ENCODE assay signal across 1 cellular context in the genomic region with DNA sequence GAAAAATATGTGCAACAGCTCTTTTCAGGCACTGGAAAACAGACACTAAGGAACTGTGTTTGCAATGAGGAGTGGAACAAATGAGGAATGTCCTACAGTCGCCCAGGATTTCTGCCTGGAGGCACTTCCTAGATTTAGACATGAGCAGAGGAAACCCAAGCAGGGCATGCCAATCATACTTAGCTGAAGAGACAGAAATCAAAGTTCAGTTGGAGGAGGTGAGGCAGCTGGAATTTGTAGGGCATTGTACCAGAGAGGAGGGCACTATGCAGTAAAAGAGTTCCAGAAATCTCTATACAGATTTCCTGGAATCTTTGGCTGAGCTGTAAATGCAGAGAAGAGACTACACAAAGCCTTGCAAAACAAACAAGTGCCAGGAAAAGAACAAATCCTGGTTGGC.
TF ChIP-seq lines count a peak whose summit lies in the region.

No MANE protein-coding gene starts in this region.

TF ChIP-seq in HepG2, 621 proteins besides CTCF, POLR2A, EP300 and RAD21 (continued from another document):
- TF ChIP-seq, protein P1, sequence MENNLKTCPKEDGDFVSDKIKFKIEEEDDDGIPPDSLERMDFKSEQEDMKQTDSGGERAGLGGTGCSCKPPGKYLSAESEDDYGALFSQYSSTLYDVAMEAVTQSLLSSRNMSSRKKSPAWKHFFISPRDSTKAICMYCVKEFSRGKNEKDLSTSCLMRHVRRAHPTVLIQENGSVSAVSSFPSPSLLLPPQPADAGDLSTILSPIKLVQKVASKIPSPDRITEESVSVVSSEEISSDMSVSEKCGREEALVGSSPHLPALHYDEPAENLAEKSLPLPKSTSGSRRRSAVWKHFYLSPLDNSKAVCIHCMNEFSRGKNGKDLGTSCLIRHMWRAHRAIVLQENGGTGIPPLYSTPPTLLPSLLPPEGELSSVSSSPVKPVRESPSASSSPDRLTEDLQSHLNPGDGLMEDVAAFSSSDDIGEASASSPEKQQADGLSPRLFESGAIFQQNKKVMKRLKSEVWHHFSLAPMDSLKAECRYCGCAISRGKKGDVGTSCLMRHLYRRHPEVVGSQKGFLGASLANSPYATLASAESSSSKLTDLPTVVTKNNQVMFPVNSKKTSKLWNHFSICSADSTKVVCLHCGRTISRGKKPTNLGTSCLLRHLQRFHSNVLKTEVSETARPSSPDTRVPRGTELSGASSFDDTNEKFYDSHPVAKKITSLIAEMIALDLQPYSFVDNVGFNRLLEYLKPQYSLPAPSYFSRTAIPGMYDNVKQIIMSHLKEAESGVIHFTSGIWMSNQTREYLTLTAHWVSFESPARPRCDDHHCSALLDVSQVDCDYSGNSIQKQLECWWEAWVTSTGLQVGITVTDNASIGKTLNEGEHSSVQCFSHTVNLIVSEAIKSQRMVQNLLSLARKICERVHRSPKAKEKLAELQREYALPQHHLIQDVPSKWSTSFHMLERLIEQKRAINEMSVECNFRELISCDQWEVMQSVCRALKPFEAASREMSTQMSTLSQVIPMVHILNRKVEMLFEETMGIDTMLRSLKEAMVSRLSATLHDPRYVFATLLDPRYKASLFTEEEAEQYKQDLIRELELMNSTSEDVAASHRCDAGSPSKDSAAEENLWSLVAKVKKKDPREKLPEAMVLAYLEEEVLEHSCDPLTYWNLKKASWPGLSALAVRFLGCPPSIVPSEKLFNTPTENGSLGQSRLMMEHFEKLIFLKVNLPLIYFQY (CRISPR knock-in tag; IDR thresholded peaks at IDR 0.05; ENCODE audit: borderline replicate concordance): no peak
- TF ChIP-seq ZNF746 (CRISPR knock-in tag; IDR thresholded peaks at IDR 0.05): no peak
- no peak for TF ChIP-seq HDAC2 (CRISPR knock-in tag; IDR thresholded peaks at IDR 0.05)
- no peak for TF ChIP-seq ZNF335 (CRISPR knock-in tag; IDR thresholded peaks at IDR 0.05)
- TF ChIP-seq, protein P2, sequence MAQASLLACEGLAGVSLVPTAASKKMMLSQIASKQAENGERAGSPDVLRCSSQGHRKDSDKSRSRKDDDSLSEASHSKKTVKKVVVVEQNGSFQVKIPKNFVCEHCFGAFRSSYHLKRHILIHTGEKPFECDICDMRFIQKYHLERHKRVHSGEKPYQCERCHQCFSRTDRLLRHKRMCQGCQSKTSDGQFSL (CRISPR knock-in tag; IDR thresholded peaks at IDR 0.05): no peak
- TF ChIP-seq ZNF792 (CRISPR knock-in tag; IDR thresholded peaks at IDR 0.05): no peak
- no peak for TF ChIP-seq PAWR (CRISPR knock-in tag; IDR thresholded peaks at IDR 0.05; ENCODE audit: borderline replicate concordance)
- TF ChIP-seq MTF2 (CRISPR knock-in tag; IDR thresholded peaks at IDR 0.05; ENCODE audit: borderline replicate concordance): no peak
- TF ChIP-seq GTF2F1 (IDR thresholded peaks at IDR 0.05; ENCODE audit: low read length): no peak
- TF ChIP-seq ZBTB1 (CRISPR knock-in tag; IDR thresholded peaks at IDR 0.05; ENCODE audit: borderline replicate concordance): no peak
- TF ChIP-seq TOE1 (CRISPR knock-in tag; IDR thresholded peaks at IDR 0.05): no peak
- no peak for TF ChIP-seq HDAC6 (IDR thresholded peaks at IDR 0.05; ENCODE audit: low read depth, low read length)
- no peak for TF ChIP-seq NR1H2 (CRISPR knock-in tag; IDR thresholded peaks at IDR 0.05; ENCODE audit: borderline replicate concordance, low read depth)
